In genomic region chr1:207009945-207010344, GRCh38 we compare ENCODE assay signal across 20 cellular contexts. TPM values are rescaled to one million over a fixed set of nuclear protein-coding genes. Genes with fewer than 3 reads are reported as not detected.
DNase-seq lines count a peak whose midpoint lies in the region; ATAC-seq, FAIRE-seq and TF ChIP-seq lines count a peak whose summit lies in the region.
"Had no signal": no experiment of that assay in that cellular context is flagged by ENCODE, and none has a peak within 500 bp of the region (broad histone marks: within the 10 kb centered on the region; RNA-seq: fewer than 3 reads in every experiment).

No MANE protein-coding gene starts in this region.

- H3K79me2 ChIP-seq in HepG2 (ENCODE audit: insufficient read depth, low read length) = no peaks in the 10 kb centered on the region

- in situ Hi-C loops in HepG2 (cut with HindIII; ENCODE audit: extremely low pct_ligation_motif_present, low pct_unique_long_range_greater_than_20kb) = no loop called here
- in situ Hi-C loops in G401 (cut with HindIII; ENCODE audit: low sequenced_read_pairs) = no loop called here

- TF ChIP-seq POLR2A in HepG2 (IDR thresholded peaks at IDR 0.05; ENCODE audit: insufficient read depth in 1 of 2, low read depth in 2 of 2, low read length in 2 of 2) = no peak
- TF ChIP-seq POLR2A in right lobe of liver (IDR thresholded peaks at IDR 0.05) = no peak

- CTCF ChIA-PET in HepG2 (lab: Yijun Ruan, JAX; ENCODE audit: low intra/inter-chr PET ratio, low total read pairs) = no interaction called here

- no peak overlapping the region for H2AFZ ChIP-seq in HepG2 (ENCODE audit: low read length)

- H3K27ac Mint-ChIP-seq in progenitor cell of endocrine pancreas = peak overlapping the region; percentile 10
- H3K27ac Mint-ChIP-seq in naive thymus-derived CD8-positive, alpha-beta T cell = no peak overlapping the region

- H3K9ac ChIP-seq in HepG2 (ENCODE audit: insufficient read depth, low read depth, low read length) = peak overlapping the region; percentile 34; the same call in 1 of the 2 replicates

- TF ChIP-seq CTCF in HepG2 (CRISPR knock-in tag; IDR thresholded peaks at IDR 0.05) (no peak), right lobe of liver (IDR thresholded peaks at IDR 0.05) (no peak), progenitor cell of endocrine pancreas (IDR thresholded peaks at IDR 0.05; ENCODE audit: unreplicated experiment) (no peak)

- no peak for TF ChIP-seq RAD21 in HepG2 (CRISPR knock-in tag; IDR thresholded peaks at IDR 0.05)

- no TSS peak for BruUV-seq in HepG2 (replicated peaks; lab: Mats Ljungman, UMichigan)

- H3K36me3 Mint-ChIP-seq in progenitor cell of endocrine pancreas (ENCODE audit: insufficient read depth) = no peaks in the 10 kb centered on the region
- no peaks in the 10 kb centered on the region for H3K36me3 Mint-ChIP-seq in naive thymus-derived CD8-positive, alpha-beta T cell

- H3K4me3 Mint-ChIP-seq in progenitor cell of endocrine pancreas (ENCODE audit: low read depth) = no peak overlapping the region
- H3K4me3 Mint-ChIP-seq in naive thymus-derived CD8-positive, alpha-beta T cell = no peak overlapping the region

- peaks cover 56% of the 10 kb centered on the region for H3K27me3 Mint-ChIP-seq in progenitor cell of endocrine pancreas
- H3K27me3 Mint-ChIP-seq in naive thymus-derived CD8-positive, alpha-beta T cell = peaks cover 4 to 29% (median 14%) of the 10 kb centered on the region in 5 donors

- WGBS in HepG2 (ENCODE audit: low lambda C conversion rate) = 96% methylated on average over 7 of the region's 7 CpGs
- 73% methylated on average over 7 of the region's 7 CpGs for WGBS in right lobe of liver (ENCODE audit: insufficient coverage, low coverage, low lambda C conversion rate, missing lambda C conversion rate)

- H3K36me3 ChIP-seq in HepG2 (replicated peaks in 1 of 2; ENCODE audit: control insufficient read depth in 1 of 2, insufficient read depth in 2 of 2, low read length in 2 of 2) (no peaks in the 10 kb centered on the region), right lobe of liver (no peaks in the 10 kb centered on the region)

- intact Hi-C loops in HepG2 (cut with micrococcal nuclease; ENCODE audit: unreplicated experiment) (loop anchor here (1.0 kb wide), 1 partner anchor 11 kb away; no protein-coding TSS in a partner anchor), right lobe of liver (cut with DNase I) (no loop called here), left colon (cut with DNase I, micrococcal nuclease) (no loop called here)

- H3K4me3 ChIP-seq in HepG2 (replicated peaks in 1 of 3; ENCODE audit: insufficient read depth in 1 of 3, low read depth in 2 of 3, low read length in 3 of 3) = no peak overlapping the region
- no peak overlapping the region for H3K4me3 ChIP-seq in right lobe of liver

- POLR2A ChIA-PET in HepG2 (lab: Yijun Ruan, JAX) = interaction anchor here (1.1 to 1.9 kb wide), 5 partner anchors 9 to 43 kb away, joined by 3 to 11 read pairs (median 7); partner anchors contain the start of genes C1orf116 and PFKFB2
- POLR2A ChIA-PET in naive thymus-derived CD8-positive, alpha-beta T cell (lab: Charles Lee) = no interaction called here

- no peaks in the 10 kb centered on the region for H4K20me1 ChIP-seq in HepG2 (ENCODE audit: insufficient read depth, low read length)

- H3K4me1 ChIP-seq in HepG2 (ENCODE audit: insufficient read depth, low read length) (peaks cover 61% of the 10 kb centered on the region), right lobe of liver (peaks cover 0 to 12% (median 5%) of the 10 kb centered on the region in 4 donors)

- peak overlapping the region; percentile 54 for H3K4me2 ChIP-seq in HepG2 (ENCODE audit: low read depth, low read length)

- peaks cover 16% of the 10 kb centered on the region for H3K4me1 Mint-ChIP-seq in progenitor cell of endocrine pancreas (ENCODE audit: low read depth)
- peaks cover 0 to 3% (median 2%) of the 10 kb centered on the region in 4 donors for H3K4me1 Mint-ChIP-seq in naive thymus-derived CD8-positive, alpha-beta T cell

- peaks cover 4% of the 10 kb centered on the region for H3K9me3 Mint-ChIP-seq in progenitor cell of endocrine pancreas (ENCODE audit: low read depth)
- no peaks in the 10 kb centered on the region for H3K9me3 Mint-ChIP-seq in naive thymus-derived CD8-positive, alpha-beta T cell

- H3K9me3 ChIP-seq in HepG2 (ENCODE audit: low read length) = no peaks in the 10 kb centered on the region
- H3K9me3 ChIP-seq in right lobe of liver = no peaks in the 10 kb centered on the region

- no peaks in the 10 kb centered on the region for H3K27me3 ChIP-seq in HepG2 (ENCODE audit: control insufficient read depth in 1 of 2, insufficient read depth in 2 of 2, low read length in 2 of 2)
- H3K27me3 ChIP-seq in right lobe of liver = no peaks in the 10 kb centered on the region

- FAIRE-seq in HepG2 (lab: Jason Lieb, UNC) = no peak

- H3K27ac ChIP-seq in HepG2 (ENCODE audit: extremely low read length, insufficient read depth, low read length) = peak overlapping the region; percentile 71
- H3K27ac ChIP-seq in right lobe of liver = no peak overlapping the region
- H3K27ac ChIP-seq: HL-60 had no signal

- TF ChIP-seq EP300 in HepG2 (IDR thresholded peaks at IDR 0.05; ENCODE audit: low read depth in 2 of 2, low read length in 2 of 2) = no peak
- TF ChIP-seq EP300 in HepG2 (CRISPR knock-in tag; IDR thresholded peaks at IDR 0.05; ENCODE audit: borderline replicate concordance) = no peak

- ATAC-seq in HepG2 (no peak), right lobe of liver (no peak), left colon (peak; percentile 51), HG02759 (IDR thresholded peaks at IDR 0.05; ENCODE audit: unreplicated experiment) (no peak)
- ATAC-seq in activated CD4-positive, CD25-positive, alpha-beta regulatory T cell treated with anti-CD3 and anti-CD28 coated beads, Interleukin-2, amount 50 U/mL, for 24 hours = no peak
- ATAC-seq in naive thymus-derived CD8-positive, alpha-beta T cell = no peak

- no peak for DNase-seq in HepG2 (ENCODE audit: low spot score)
- no peak for DNase-seq in right lobe of liver
- DNase-seq in left colon = no peak
- DNase-seq in progenitor cell of endocrine pancreas (ENCODE audit: low spot score, unreplicated experiment) = no peak
- DNase-seq in naive thymus-derived CD8-positive, alpha-beta T cell = no peak
- no peak for DNase-seq in G401 (ENCODE audit: low spot score)
- DNase-seq: C1 segment of cervical spinal cord; HCEC 1CT; KG1; NCI-H1092; NCI-H1694; NCI-H2107; NCI-H345; NCI-H526 treated with DMSO at 0.1 percent for 48 hours; NK-92 treated with Interleukin-12 subunit alpha and Interleukin-12 subunit beta, amount 100 ng/mL, for 24 hours had no signal

RNA-seq across cellular contexts. Expression of gene C1orf116, which starts 22.6 kb away (rescaled TPM):
- total RNA-seq in HepG2 (2016; rRNA removed; fragmentation: Illumina TruSeq; extraction: Trizol) (0.95 and 1.1 TPM in 2 replicates), right lobe of liver (under 1 TPM; 0.27 to 0.68 (median 0.37) TPM), left colon (10 to 100 TPM; 17.2 to 31.6 TPM), progenitor cell of endocrine pancreas (31.3 and 31.9 TPM in 2 replicates)
- total RNA-seq in HepG2 (2016; cell fraction: cytosol; rRNA removed; fragmentation: Illumina TruSeq; extraction: Trizol; ENCODE audit: low read depth) = 0.18 and 0.20 TPM in 2 replicates
- 0.80 and 0.89 TPM in 2 replicates for total RNA-seq in HepG2 (2016; cell fraction: insoluble cytoplasmic fraction; rRNA removed; fragmentation: Illumina TruSeq; extraction: Trizol)
- 0.56 and 0.65 TPM in 2 replicates for total RNA-seq in HepG2 (2016; cell fraction: membrane; rRNA removed; fragmentation: Illumina TruSeq; extraction: Trizol)
- total RNA-seq in HepG2 (2016; cell fraction: nucleus; rRNA removed; fragmentation: Illumina TruSeq; extraction: Trizol) = 1.0 and 1.1 TPM in 2 replicates
- polyA plus RNA-seq in HepG2 (2011; rRNA removed) = 0.51 and 0.77 TPM in 2 replicates
- 0.20 and 0.29 TPM in 2 replicates for polyA plus RNA-seq in HepG2 (2011; cell fraction: cytosol; rRNA removed)
- polyA plus RNA-seq in HepG2 (2011; cell fraction: nucleus; rRNA removed) = 1.0 and 1.2 TPM in 2 replicates
- 0.36 and 0.48 TPM in 2 replicates for polyA plus RNA-seq in HepG2 (2012)
- 0.09 and 0.16 TPM in 2 replicates for polyA plus RNA-seq in HepG2 (2016; cell fraction: cytosol; fragmentation: Illumina TruSeq; extraction: Trizol; ENCODE audit: low read depth)
- 1.4 and 1.6 TPM in 2 replicates for polyA plus RNA-seq in HepG2 (2016; cell fraction: insoluble cytoplasmic fraction; fragmentation: Illumina TruSeq; extraction: Trizol; ENCODE audit: low read depth)
- 0.35 and 0.52 TPM in 2 replicates for polyA plus RNA-seq in HepG2 (2016; cell fraction: membrane; fragmentation: Illumina TruSeq; extraction: Trizol; ENCODE audit: low read depth)
- 1.4 and 1.9 TPM in 2 replicates for polyA plus RNA-seq in HepG2 (2016; cell fraction: nucleus; fragmentation: Illumina TruSeq; extraction: Trizol; ENCODE audit: insufficient read depth, low read depth)
- 0.80 TPM in 2 replicates for polyA minus RNA-seq in HepG2 (2011; rRNA and poly(A)+ RNA removed; ENCODE audit: low replicate concordance)
- 0.44 and 0.69 TPM in 2 replicates for polyA minus RNA-seq in HepG2 (2011; cell fraction: cytosol; rRNA and poly(A)+ RNA removed)
- 1.5 and 2.6 TPM in 2 replicates for polyA minus RNA-seq in HepG2 (2011; cell fraction: nucleus; rRNA and poly(A)+ RNA removed)
- under 1 TPM; 0.14 to 0.16 TPM for total RNA-seq in naive thymus-derived CD8-positive, alpha-beta T cell
- not detected for polyA plus RNA-seq in naive thymus-derived CD8-positive, alpha-beta T cell
- total RNA-seq in G401 (2014; rRNA removed; shearing (Covaris generic)) = not detected in 2 replicates

RNA-seq across cellular contexts. Expression of gene FCAMR, which starts 39.7 kb away (rescaled TPM):
- total RNA-seq in HepG2 (2016; rRNA removed; fragmentation: Illumina TruSeq; extraction: Trizol) = not detected in 2 replicates
- total RNA-seq in HepG2 (2016; cell fraction: cytosol; rRNA removed; fragmentation: Illumina TruSeq; extraction: Trizol; ENCODE audit: low read depth) = not detected in 2 replicates
- not detected in 2 replicates for total RNA-seq in HepG2 (2016; cell fraction: insoluble cytoplasmic fraction; rRNA removed; fragmentation: Illumina TruSeq; extraction: Trizol)
- not detected in 2 replicates for total RNA-seq in HepG2 (2016; cell fraction: membrane; rRNA removed; fragmentation: Illumina TruSeq; extraction: Trizol)
- total RNA-seq in HepG2 (2016; cell fraction: nucleus; rRNA removed; fragmentation: Illumina TruSeq; extraction: Trizol) = not detected in 2 replicates
- not detected in 2 replicates for polyA plus RNA-seq in HepG2 (2011; rRNA removed)
- not detected in 2 replicates for polyA plus RNA-seq in HepG2 (2011; cell fraction: cytosol; rRNA removed)
- not detected in 2 replicates for polyA plus RNA-seq in HepG2 (2011; cell fraction: nucleus; rRNA removed)
- not detected in 2 replicates for polyA plus RNA-seq in HepG2 (2012)
- not detected in 2 replicates for polyA plus RNA-seq in HepG2 (2016; cell fraction: cytosol; fragmentation: Illumina TruSeq; extraction: Trizol; ENCODE audit: low read depth)
- polyA plus RNA-seq in HepG2 (2016; cell fraction: insoluble cytoplasmic fraction; fragmentation: Illumina TruSeq; extraction: Trizol; ENCODE audit: low read depth) = not detected in 2 replicates
- not detected in 2 replicates for polyA plus RNA-seq in HepG2 (2016; cell fraction: membrane; fragmentation: Illumina TruSeq; extraction: Trizol; ENCODE audit: low read depth)
- polyA plus RNA-seq in HepG2 (2016; cell fraction: nucleus; fragmentation: Illumina TruSeq; extraction: Trizol; ENCODE audit: insufficient read depth, low read depth) = not detected in 2 replicates
- not detected in 2 replicates for polyA minus RNA-seq in HepG2 (2011; rRNA and poly(A)+ RNA removed; ENCODE audit: low replicate concordance)
- not detected in 2 replicates for polyA minus RNA-seq in HepG2 (2011; cell fraction: cytosol; rRNA and poly(A)+ RNA removed)
- not detected in 2 replicates for polyA minus RNA-seq in HepG2 (2011; cell fraction: nucleus; rRNA and poly(A)+ RNA removed)
- total RNA-seq in right lobe of liver = 10 to 100 TPM in 1 of 6 experiments, 1 to 10 TPM in 4, under 1 TPM in 1; 0.44 to 31.1 (median 2.2) TPM
- 1 to 10 TPM in 1 of 2 donors, under 1 TPM in 1; 0.53 to 1.0 TPM for total RNA-seq in left colon
- not detected in 2 replicates for total RNA-seq in progenitor cell of endocrine pancreas
- total RNA-seq in naive thymus-derived CD8-positive, alpha-beta T cell = not detected
- polyA plus RNA-seq in naive thymus-derived CD8-positive, alpha-beta T cell = not detected
- total RNA-seq in G401 (2014; rRNA removed; shearing (Covaris generic)) = not detected in 2 replicates
- total RNA-seq: A172, MCF 10A had no signal

RNA-seq across cellular contexts. Expression of gene YOD1, which starts 41.1 kb away (rescaled TPM):
- total RNA-seq in HepG2 (2016; rRNA removed; fragmentation: Illumina TruSeq; extraction: Trizol) (9.1 and 14.1 TPM in 2 replicates), right lobe of liver (1 to 10 TPM; 3.0 to 4.8 (median 3.5) TPM), left colon (1 to 10 TPM; 6.6 to 7.2 TPM), progenitor cell of endocrine pancreas (8.7 and 8.8 TPM in 2 replicates)
- total RNA-seq in HepG2 (2016; cell fraction: cytosol; rRNA removed; fragmentation: Illumina TruSeq; extraction: Trizol; ENCODE audit: low read depth) = 0.91 and 1.1 TPM in 2 replicates
- 9.1 and 13.9 TPM in 2 replicates for total RNA-seq in HepG2 (2016; cell fraction: insoluble cytoplasmic fraction; rRNA removed; fragmentation: Illumina TruSeq; extraction: Trizol)
- total RNA-seq in HepG2 (2016; cell fraction: membrane; rRNA removed; fragmentation: Illumina TruSeq; extraction: Trizol) = 5.3 and 5.7 TPM in 2 replicates
- 14.7 and 16.3 TPM in 2 replicates for total RNA-seq in HepG2 (2016; cell fraction: nucleus; rRNA removed; fragmentation: Illumina TruSeq; extraction: Trizol)
- 2.5 and 3.4 TPM in 2 replicates for polyA plus RNA-seq in HepG2 (2011; rRNA removed)
- polyA plus RNA-seq in HepG2 (2011; cell fraction: cytosol; rRNA removed) = 1.1 and 1.7 TPM in 2 replicates
- 4.1 and 4.8 TPM in 2 replicates for polyA plus RNA-seq in HepG2 (2011; cell fraction: nucleus; rRNA removed)
- polyA plus RNA-seq in HepG2 (2012) = 3.9 and 4.9 TPM in 2 replicates
- 0.36 and 0.38 TPM in 2 replicates for polyA plus RNA-seq in HepG2 (2016; cell fraction: cytosol; fragmentation: Illumina TruSeq; extraction: Trizol; ENCODE audit: low read depth)
- polyA plus RNA-seq in HepG2 (2016; cell fraction: insoluble cytoplasmic fraction; fragmentation: Illumina TruSeq; extraction: Trizol; ENCODE audit: low read depth) = 9.5 and 10.5 TPM in 2 replicates
- 2.4 and 2.5 TPM in 2 replicates for polyA plus RNA-seq in HepG2 (2016; cell fraction: membrane; fragmentation: Illumina TruSeq; extraction: Trizol; ENCODE audit: low read depth)
- polyA plus RNA-seq in HepG2 (2016; cell fraction: nucleus; fragmentation: Illumina TruSeq; extraction: Trizol; ENCODE audit: insufficient read depth, low read depth) = 15.7 and 15.8 TPM in 2 replicates
- polyA minus RNA-seq in HepG2 (2011; rRNA and poly(A)+ RNA removed; ENCODE audit: low replicate concordance) = 2.4 and 7.1 TPM in 2 replicates
- 3.2 and 3.8 TPM in 2 replicates for polyA minus RNA-seq in HepG2 (2011; cell fraction: cytosol; rRNA and poly(A)+ RNA removed)
- polyA minus RNA-seq in HepG2 (2011; cell fraction: nucleus; rRNA and poly(A)+ RNA removed) = 16.9 and 21.2 TPM in 2 replicates
- total RNA-seq in naive thymus-derived CD8-positive, alpha-beta T cell = 10 to 100 TPM; 11.5 to 12.0 TPM
- 1 to 10 TPM in 1 of 3 donors, under 1 TPM in 2; 0.70 to 1.3 (median 0.90) TPM for polyA plus RNA-seq in naive thymus-derived CD8-positive, alpha-beta T cell
- 9.6 and 14.9 TPM in 2 replicates for total RNA-seq in G401 (2014; rRNA removed; shearing (Covaris generic))

RNA-seq across cellular contexts. Expression of gene PFKFB2, which starts 43.1 kb away (rescaled TPM):
- total RNA-seq in HepG2 (2016; rRNA removed; fragmentation: Illumina TruSeq; extraction: Trizol) (9.4 and 10.6 TPM in 2 replicates), right lobe of liver (1 to 10 TPM; 2.9 to 6.1 (median 5.1) TPM), left colon (100 to 1,000 TPM; 104 to 117 TPM), progenitor cell of endocrine pancreas (9.6 and 10.6 TPM in 2 replicates)
- 0.62 and 0.71 TPM in 2 replicates for total RNA-seq in HepG2 (2016; cell fraction: cytosol; rRNA removed; fragmentation: Illumina TruSeq; extraction: Trizol; ENCODE audit: low read depth)
- 10.2 and 10.9 TPM in 2 replicates for total RNA-seq in HepG2 (2016; cell fraction: insoluble cytoplasmic fraction; rRNA removed; fragmentation: Illumina TruSeq; extraction: Trizol)
- 2.7 and 2.9 TPM in 2 replicates for total RNA-seq in HepG2 (2016; cell fraction: membrane; rRNA removed; fragmentation: Illumina TruSeq; extraction: Trizol)
- total RNA-seq in HepG2 (2016; cell fraction: nucleus; rRNA removed; fragmentation: Illumina TruSeq; extraction: Trizol) = 12.6 and 18.6 TPM in 2 replicates
- 3.9 and 4.6 TPM in 2 replicates for polyA plus RNA-seq in HepG2 (2011; rRNA removed)
- polyA plus RNA-seq in HepG2 (2011; cell fraction: cytosol; rRNA removed) = 1.8 and 2.7 TPM in 2 replicates
- polyA plus RNA-seq in HepG2 (2011; cell fraction: nucleus; rRNA removed) = 8.6 and 10.6 TPM in 2 replicates
- polyA plus RNA-seq in HepG2 (2012) = 3.6 and 4.1 TPM in 2 replicates
- 0.22 and 0.25 TPM in 2 replicates for polyA plus RNA-seq in HepG2 (2016; cell fraction: cytosol; fragmentation: Illumina TruSeq; extraction: Trizol; ENCODE audit: low read depth)
- polyA plus RNA-seq in HepG2 (2016; cell fraction: insoluble cytoplasmic fraction; fragmentation: Illumina TruSeq; extraction: Trizol; ENCODE audit: low read depth) = 5.0 TPM in 2 replicates
- 0.60 and 0.72 TPM in 2 replicates for polyA plus RNA-seq in HepG2 (2016; cell fraction: membrane; fragmentation: Illumina TruSeq; extraction: Trizol; ENCODE audit: low read depth)
- 16.4 and 17.0 TPM in 2 replicates for polyA plus RNA-seq in HepG2 (2016; cell fraction: nucleus; fragmentation: Illumina TruSeq; extraction: Trizol; ENCODE audit: insufficient read depth, low read depth)
- 5.5 and 25.8 TPM in 2 replicates for polyA minus RNA-seq in HepG2 (2011; rRNA and poly(A)+ RNA removed; ENCODE audit: low replicate concordance)
- polyA minus RNA-seq in HepG2 (2011; cell fraction: cytosol; rRNA and poly(A)+ RNA removed) = 2.8 and 3.1 TPM in 2 replicates
- polyA minus RNA-seq in HepG2 (2011; cell fraction: nucleus; rRNA and poly(A)+ RNA removed) = 11.5 and 15.7 TPM in 2 replicates
- 1 to 10 TPM; 4.7 to 6.5 TPM for total RNA-seq in naive thymus-derived CD8-positive, alpha-beta T cell
- 1 to 10 TPM; 1.0 to 1.3 (median 1.1) TPM for polyA plus RNA-seq in naive thymus-derived CD8-positive, alpha-beta T cell
- total RNA-seq in G401 (2014; rRNA removed; shearing (Covaris generic)) = 18.8 and 25.6 TPM in 2 replicates

Comparison
In these comparisons a context has a peak if more than half of its experiments do, and no peak if none do; other contexts are left out.
1. RNA of gene C1orf116, which starts 22.6 kb away (total RNA-seq): 31.3 to 31.9 TPM in progenitor cell of endocrine pancreas and 17.2 to 31.6 TPM in left colon; 0.18 to 1.1 TPM in HepG2, 0.27 to 0.68 TPM in right lobe of liver, 0.14 to 0.16 TPM in naive thymus-derived CD8-positive, alpha-beta T cell and not detected in G401; every median in the first group is over 4 times any median in the second.